21 cellular contexts compared by ENCODE assay signal in the genomic region with DNA sequence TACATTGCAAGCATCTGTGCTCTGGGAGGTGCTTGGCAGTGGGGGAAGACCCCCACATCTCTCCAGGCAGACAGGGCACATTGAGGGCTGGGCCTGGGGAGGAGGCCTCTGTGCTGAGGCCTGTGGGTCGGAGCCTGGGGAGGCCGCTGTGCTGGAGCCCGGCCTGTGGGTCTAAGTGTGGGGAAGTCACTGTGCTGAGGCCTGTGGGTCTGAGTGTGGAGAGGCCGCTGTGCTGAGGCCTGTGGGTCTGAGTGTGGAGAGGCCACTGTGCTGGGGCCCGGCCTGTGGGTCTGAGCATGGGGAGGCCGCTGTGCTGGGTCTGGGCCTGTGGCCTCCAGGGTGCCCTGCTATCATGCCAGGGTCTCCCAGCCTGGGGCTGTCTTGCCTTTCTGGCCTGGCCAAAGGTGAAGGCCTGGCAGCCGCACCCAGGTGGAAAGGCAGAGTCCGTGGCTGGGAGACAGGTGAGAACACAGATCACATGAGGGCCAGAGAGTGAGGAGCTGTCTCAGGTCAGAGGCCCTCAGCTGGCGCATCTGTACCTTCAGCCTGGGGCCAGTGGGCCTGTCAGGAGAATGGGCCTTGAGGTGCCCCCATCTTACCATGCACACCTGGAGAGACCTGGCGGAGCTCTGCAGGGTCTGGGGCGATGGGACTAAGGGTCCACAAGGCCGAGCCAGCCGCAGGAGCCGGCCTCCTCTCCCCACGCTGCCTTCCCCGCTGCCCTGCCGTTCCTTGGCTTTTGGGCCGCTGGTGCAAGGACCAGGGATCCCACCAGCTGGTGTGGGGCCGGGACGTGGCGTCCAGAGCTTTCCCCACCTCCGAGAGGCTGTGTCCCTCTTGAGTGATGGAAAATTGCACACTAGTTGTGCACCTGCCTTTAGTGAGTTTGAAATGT. TPM values are rescaled to one million over a fixed set of nuclear protein-coding genes. Genes with fewer than 3 reads are reported as not detected.
"Had no signal": no experiment of that assay in that cellular context is flagged by ENCODE, and none has a peak within 500 bp of the region (broad histone marks: within the 10 kb centered on the region; RNA-seq: fewer than 3 reads in every experiment).

No MANE protein-coding gene starts in this region.

- H3K4me1 ChIP-seq: suprapubic skin, transverse colon, vagina had no signal

- H3K4me3 ChIP-seq: suprapubic skin, transverse colon, vagina had no signal

- H3K4me1 Mint-ChIP-seq: activated CD4-positive, alpha-beta T cell treated with anti-CD3 and anti-CD28 coated beads, Interleukin-2, amount 10 ng/mL, durations not matched to agents 7 days and 5 days; activated naive CD8-positive, alpha-beta T cell treated with anti-CD3 and anti-CD28 coated beads, Interleukin-2, amount 50 U/mL, for 24 hours had no signal

- H3K27me3 Mint-ChIP-seq: activated CD4-positive, alpha-beta T cell treated with anti-CD3 and anti-CD28 coated beads, Interleukin-2, amount 10 ng/mL, durations not matched to agents 7 days and 5 days; activated naive CD8-positive, alpha-beta T cell treated with anti-CD3 and anti-CD28 coated beads, Interleukin-2, amount 50 U/mL, for 24 hours; activated T-cell treated with anti-CD3 and anti-CD28 coated beads, Interleukin-2, amount 50 U/mL, for 24 hours; dendritic cell treated with granulocyte-macrophage colony-stimulating factor and Interleukin-4, amounts not matched to agents 40 ng/mL and 50 ng/mL, for 4 days; stimulated activated naive CD8-positive, alpha-beta T cell treated with anti-CD3 and anti-CD28 coated beads, Interleukin-15, amount 100 ng/mL, for 72 hours had no signal

- H3K9me3 ChIP-seq: suprapubic skin, transverse colon, vagina had no signal

- ATAC-seq: activated CD4-positive, CD25-positive, alpha-beta regulatory T cell treated with anti-CD3 and anti-CD28 coated beads, Interleukin-2, amount 50 U/mL, for 24 hours; activated CD8-positive, alpha-beta T cell treated with anti-CD3 and anti-CD28 coated beads, Interleukin-2, amount 10 ng/mL, durations not matched to agents 7 days and 5 days; activated naive CD8-positive, alpha-beta T cell treated with anti-CD3 and anti-CD28 coated beads, Interleukin-2, amount 50 U/mL, for 24 hours; stimulated activated naive CD8-positive, alpha-beta T cell treated with anti-CD3 and anti-CD28 coated beads, Interleukin-15, amount 100 ng/mL, for 72 hours had no signal

- H3K27ac Mint-ChIP-seq: activated CD4-positive, alpha-beta T cell treated with anti-CD3 and anti-CD28 coated beads, Interleukin-2, amount 10 ng/mL, durations not matched to agents 7 days and 5 days; activated CD8-positive, alpha-beta T cell treated with anti-CD3 and anti-CD28 coated beads, Interleukin-2, amount 10 ng/mL, durations not matched to agents 7 days and 5 days; activated naive CD8-positive, alpha-beta T cell treated with anti-CD3 and anti-CD28 coated beads, Interleukin-2, amount 50 U/mL, for 24 hours; activated T-cell treated with anti-CD3 and anti-CD28 coated beads, Interleukin-2, amount 50 U/mL, for 24 hours; activated T-helper 2 cell treated with anti-CD3 and anti-CD28 coated beads, Interferon-gamma antibody, Interleukin-2, Interleukin-4, amounts not matched to agents 10 μg/mL and 5 μg/mL and 100 μg/mL, durations not matched to agents 14 hours and 24 hours and 36 hours; dendritic cell treated with granulocyte-macrophage colony-stimulating factor and Interleukin-4, amounts not matched to agents 40 ng/mL and 50 ng/mL, for 4 days; T-helper 1 cell treated with Interleukin-12 subunit alpha and Interleukin-12 subunit beta and Interleukin-4 antibody, amounts not matched to agents 30 μg/mL and 1 μg/mL, for 36 hours had no signal

- H3K4me3 Mint-ChIP-seq: activated CD4-positive, alpha-beta T cell treated with anti-CD3 and anti-CD28 coated beads, Interleukin-2, amount 10 ng/mL, durations not matched to agents 7 days and 5 days; activated CD8-positive, alpha-beta T cell treated with anti-CD3 and anti-CD28 coated beads, Interleukin-2, amount 10 ng/mL, durations not matched to agents 7 days and 5 days; activated naive CD8-positive, alpha-beta T cell treated with anti-CD3 and anti-CD28 coated beads, Interleukin-2, amount 50 U/mL, for 24 hours; activated T-cell treated with anti-CD3 and anti-CD28 coated beads, Interleukin-2, amount 50 U/mL, for 24 hours; dendritic cell treated with granulocyte-macrophage colony-stimulating factor and Interleukin-4, amounts not matched to agents 40 ng/mL and 50 ng/mL, for 4 days; stimulated activated naive CD8-positive, alpha-beta T cell treated with anti-CD3 and anti-CD28 coated beads, Interleukin-15, amount 100 ng/mL, for 72 hours; T-helper 1 cell treated with Interleukin-12 subunit alpha and Interleukin-12 subunit beta and Interleukin-4 antibody, amounts not matched to agents 30 μg/mL and 1 μg/mL, for 36 hours had no signal

- H3K9me3 Mint-ChIP-seq: activated CD4-positive, alpha-beta T cell treated with anti-CD3 and anti-CD28 coated beads, Interleukin-2, amount 10 ng/mL, durations not matched to agents 7 days and 5 days; activated naive CD8-positive, alpha-beta T cell treated with anti-CD3 and anti-CD28 coated beads, Interleukin-2, amount 50 U/mL, for 24 hours; activated T-cell treated with anti-CD3 and anti-CD28 coated beads, Interleukin-2, amount 50 U/mL, for 24 hours; activated T-helper 2 cell treated with anti-CD3 and anti-CD28 coated beads, Interferon-gamma antibody, Interleukin-2, Interleukin-4, amounts not matched to agents 10 μg/mL and 5 μg/mL and 100 μg/mL, durations not matched to agents 14 hours and 24 hours and 36 hours; dendritic cell treated with granulocyte-macrophage colony-stimulating factor and Interleukin-4, amounts not matched to agents 40 ng/mL and 50 ng/mL, for 4 days; stimulated activated naive CD8-positive, alpha-beta T cell treated with anti-CD3 and anti-CD28 coated beads, Interleukin-15, amount 100 ng/mL, for 72 hours; T-helper 1 cell treated with Interleukin-12 subunit alpha and Interleukin-12 subunit beta and Interleukin-4 antibody, amounts not matched to agents 30 μg/mL and 1 μg/mL, for 36 hours had no signal

- DNase-seq: activated CD4-positive, alpha-beta T cell treated with anti-CD3 and anti-CD28 coated beads, Interleukin-2, amount 10 ng/mL, durations not matched to agents 7 days and 5 days; activated CD8-positive, alpha-beta T cell treated with anti-CD3 and anti-CD28 coated beads, Interleukin-2, amount 10 ng/mL, durations not matched to agents 7 days and 5 days; activated naive CD4-positive, alpha-beta T cell treated with Interleukin-2 at 50 U/mL for 16 hours; activated naive CD8-positive, alpha-beta T cell treated with anti-CD3 and anti-CD28 coated beads, Interleukin-2, amount 50 U/mL, for 24 hours; activated T-cell treated with anti-CD3 and anti-CD28 coated beads, Interleukin-2, amount 50 U/mL, for 24 hours; aorta; effector CD8-positive, alpha-beta T cell; foreskin fibroblast; hippocampal formation; islet precursor cell; mammary epithelial cell; midbrain; retina; stimulated activated naive CD8-positive, alpha-beta T cell treated with anti-CD3 and anti-CD28 coated beads, Interleukin-15, amount 100 ng/mL, for 72 hours; transverse colon had no signal

- H3K27ac ChIP-seq: suprapubic skin, transverse colon, vagina had no signal

- H3K27me3 ChIP-seq: suprapubic skin, transverse colon, vagina had no signal

RNA-seq across cellular contexts. Expression of a gene that starts 57.7 kb away (rescaled TPM):
- total RNA-seq: vagina had no signal
